ENCODE assay signal across 7 cellular contexts in genomic region chr1:221083902-221084301, GRCh38.
"Had no signal": no experiment of that assay in that cellular context is flagged by ENCODE, and none has a peak within 500 bp of the region (broad histone marks: within the 10 kb centered on the region; RNA-seq: fewer than 3 reads in every experiment).

No MANE protein-coding gene starts in this region.

- H3K4me3 Mint-ChIP-seq: HFFc6 had no signal

- H3K4me3 ChIP-seq: GM23248, HAP-1, K562 had no signal

- H3K9me3 Mint-ChIP-seq: HFFc6 had no signal

- ATAC-seq: HCT116, K562 had no signal

- H3K27ac Mint-ChIP-seq: HFFc6 had no signal

- H3K27ac ChIP-seq: GM23248 had no signal

- H3K9ac ChIP-seq: GM23248 had no signal

- H3K9me3 ChIP-seq: HAP-1 had no signal

- H3K4me1 ChIP-seq: HAP-1 had no signal

- H2AFZ ChIP-seq: GM23248 had no signal

- DNase-seq: GM23248, GOT3, HFFc6, IMR-90 had no signal

- H3K36me3 ChIP-seq: HAP-1 had no signal

- FAIRE-seq: K562 had no signal
